ENCODE assay signal across 28 cellular contexts in genomic region chr15:101648356-101648755, GRCh38.
"Had no signal": no experiment of that assay in that cellular context is flagged by ENCODE, and none has a peak within 500 bp of the region (broad histone marks: within the 10 kb centered on the region; RNA-seq: fewer than 3 reads in every experiment).

No MANE protein-coding gene starts in this region.

- H3K27ac ChIP-seq: epithelial cell of prostate, neural progenitor cell, prostate gland, right atrium auricular region, suprapubic skin, transverse colon, upper lobe of right lung, uterus had no signal

- H3K9ac ChIP-seq: neural progenitor cell had no signal

- FAIRE-seq: keratinocyte had no signal

- H3K9me3 ChIP-seq: gastrocnemius medialis, prostate gland, right atrium auricular region, suprapubic skin, transverse colon, upper lobe of right lung, uterus had no signal

- H3K27me3 Mint-ChIP-seq: dendritic cell treated with granulocyte-macrophage colony-stimulating factor and Interleukin-4, amounts not matched to agents 40 ng/mL and 50 ng/mL, for 4 days; naive thymus-derived CD4-positive, alpha-beta T cell; stimulated activated naive CD8-positive, alpha-beta T cell treated with anti-CD3 and anti-CD28 coated beads, Interleukin-15, amount 100 ng/mL, for 72 hours had no signal

- H2AFZ ChIP-seq: neural progenitor cell had no signal

- H3K27ac Mint-ChIP-seq: dendritic cell treated with granulocyte-macrophage colony-stimulating factor and Interleukin-4, amounts not matched to agents 40 ng/mL and 50 ng/mL, for 4 days; endodermal cell; nephron; neural progenitor cell; stimulated activated naive CD8-positive, alpha-beta T cell treated with anti-CD3 and anti-CD28 coated beads, Interleukin-15, amount 100 ng/mL, for 72 hours had no signal

- H3K9me3 Mint-ChIP-seq: dendritic cell treated with granulocyte-macrophage colony-stimulating factor and Interleukin-4, amounts not matched to agents 40 ng/mL and 50 ng/mL, for 4 days; endodermal cell; naive thymus-derived CD4-positive, alpha-beta T cell; nephron; neural progenitor cell; stimulated activated naive CD8-positive, alpha-beta T cell treated with anti-CD3 and anti-CD28 coated beads, Interleukin-15, amount 100 ng/mL, for 72 hours had no signal

- DNase-seq: effector CD8-positive, alpha-beta T cell; endodermal cell; foreskin fibroblast; gastrocnemius medialis; head of caudate nucleus; mesendoderm; midbrain; naive thymus-derived CD4-positive, alpha-beta T cell; stimulated activated CD4-positive, alpha-beta T cell treated with anti-CD3 and anti-CD28 coated beads, Interleukin-12 subunit alpha, Interleukin-12 subunit beta, amount 100 ng/mL, for 4 hours; stimulated activated CD4-positive, alpha-beta T cell treated with anti-CD3 and anti-CD28 coated beads, Interleukin-1b, Interleukin-23, amount 100 ng/mL, for 48 hours; stimulated activated CD4-positive, alpha-beta T cell treated with anti-CD3 and anti-CD28 coated beads, Interleukin-4, amount 100 ng/mL, for 1 hour; stimulated activated CD8-positive, alpha-beta memory T cell treated with anti-CD3 and anti-CD28 coated beads, Interleukin-4, amount 100 ng/mL, for 48 hours; stimulated activated naive CD4-positive, alpha-beta T cell; stimulated activated naive CD8-positive, alpha-beta T cell treated with anti-CD3 and anti-CD28 coated beads, Interleukin-15, amount 100 ng/mL, for 72 hours; transverse colon; upper lobe of right lung; uterus had no signal

- H3K4me2 ChIP-seq: neural progenitor cell, smooth muscle cell had no signal

- H3K36me3 ChIP-seq: uterus had no signal

- H3K27me3 ChIP-seq: gastrocnemius medialis, neural progenitor cell, right atrium auricular region, suprapubic skin, transverse colon, upper lobe of right lung, uterus had no signal

- H3K4me3 Mint-ChIP-seq: dendritic cell treated with granulocyte-macrophage colony-stimulating factor and Interleukin-4, amounts not matched to agents 40 ng/mL and 50 ng/mL, for 4 days; endodermal cell; nephron; neural progenitor cell had no signal

- ATAC-seq: esophagus mucosa; gastrocnemius medialis; naive thymus-derived CD4-positive, alpha-beta T cell; sciatic nerve; stimulated activated naive CD8-positive, alpha-beta T cell treated with anti-CD3 and anti-CD28 coated beads, Interleukin-15, amount 100 ng/mL, for 72 hours; upper lobe of right lung had no signal

- H3K4me3 ChIP-seq: gastrocnemius medialis, neural progenitor cell, prostate gland, right atrium auricular region, smooth muscle cell, suprapubic skin, transverse colon, upper lobe of right lung, uterus had no signal
